ENCODE assay signal across 10 cellular contexts in the genomic region with DNA sequence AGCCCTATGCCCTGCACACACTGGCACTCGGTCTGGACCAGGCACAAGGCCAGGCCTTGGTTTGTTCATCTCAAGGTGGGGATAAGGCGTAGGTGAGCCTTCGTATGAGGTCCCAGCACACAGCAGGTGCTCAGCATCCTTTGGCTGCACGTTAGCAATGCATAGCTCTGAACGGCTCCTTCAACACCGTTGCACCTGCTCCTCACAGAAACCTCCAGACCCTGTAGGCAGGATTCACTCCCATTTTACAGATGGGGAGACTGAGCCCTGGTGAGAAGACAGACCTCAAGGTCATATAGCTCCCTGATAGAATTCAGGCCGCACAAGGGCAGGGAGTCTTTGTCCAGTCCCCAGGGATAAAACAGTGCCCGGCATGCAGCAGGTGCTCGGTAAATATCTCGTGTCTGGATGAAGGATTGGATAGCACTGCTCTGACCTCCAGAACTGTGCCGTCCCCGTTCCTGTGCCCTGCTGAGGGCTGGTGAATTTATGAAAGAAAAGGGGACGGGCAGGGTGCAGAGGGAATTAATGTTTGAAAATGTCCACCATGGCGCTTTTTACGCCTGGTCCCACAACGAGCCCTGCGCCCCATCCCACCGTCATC. TPM values are rescaled to one million over a fixed set of nuclear protein-coding genes. Genes with fewer than 3 reads are reported as not detected.
DNase-seq lines count a peak whose midpoint lies in the region; ATAC-seq and TF ChIP-seq lines count a peak whose summit lies in the region.
"Had no signal": no experiment of that assay in that cellular context is flagged by ENCODE, and none has a peak within 500 bp of the region (broad histone marks: within the 10 kb centered on the region; RNA-seq: fewer than 3 reads in every experiment).

No MANE protein-coding gene starts in this region.

- H3K9me3 ChIP-seq in HUES48 (ENCODE audit: control insufficient read depth, insufficient read depth, low read length) (no peaks in the 10 kb centered on the region), left lung (no peaks in the 10 kb centered on the region)

- TF ChIP-seq POLR2A in lower leg skin (IDR thresholded peaks at IDR 0.05): no peak

- H3K4me1 ChIP-seq in HUES48 (ENCODE audit: control insufficient read depth, insufficient read depth, low read length): peaks cover 15% of the 10 kb centered on the region; the same call in 1 of the 2 replicates
- H3K4me1 ChIP-seq in left lung: peaks cover 0 to 10% of the 10 kb centered on the region in 2 donors

- no peak overlapping the region for H3K27ac ChIP-seq in HUES48 (ENCODE audit: low read depth, low read length)
- no peak overlapping the region for H3K27ac ChIP-seq in left lung

- no peak for ATAC-seq in stimulated activated naive B cell treated with anti-CD40 and anti-IgM and Interleukin-4, amounts not matched to agents 10 μg/mL and 1 μg/mL and 100 μg/mL, for 72 hours (replicated peaks)
- ATAC-seq in left lung (no peak), HG02759 (IDR thresholded peaks at IDR 0.05; ENCODE audit: unreplicated experiment) (no peak)
- no peak for ATAC-seq in activated CD4-positive, CD25-positive, alpha-beta regulatory T cell treated with anti-CD3 and anti-CD28 coated beads, Interleukin-2, amount 50 U/mL, for 24 hours

- H3K27me3 ChIP-seq in HUES48 (ENCODE audit: control insufficient read depth, insufficient read depth, low read length) (peaks cover 60% of the 10 kb centered on the region), left lung (peaks cover 30 to 90% of the 10 kb centered on the region in 2 donors)

- H3K9me3 Mint-ChIP-seq in stimulated activated naive B cell treated with anti-CD40 and anti-IgM and Interleukin-4, amounts not matched to agents 10 μg/mL and 1 μg/mL and 100 μg/mL, for 72 hours: peaks cover 0 to 3% of the 10 kb centered on the region in 2 donors
- H3K9me3 Mint-ChIP-seq: dendritic cell treated with granulocyte-macrophage colony-stimulating factor and Interleukin-4, amounts not matched to agents 40 ng/mL and 50 ng/mL, for 4 days had no signal

- intact Hi-C loops in lower leg skin (cut with DNase I; ENCODE audit: low total_unique reads) (no loop called here), left lung (cut with DNase I) (no loop called here)

- H3K4me1 Mint-ChIP-seq in stimulated activated naive B cell treated with anti-CD40 and anti-IgM and Interleukin-4, amounts not matched to agents 10 μg/mL and 1 μg/mL and 100 μg/mL, for 72 hours: peaks cover 0 to 3% of the 10 kb centered on the region in 2 donors

- peaks cover 60 to 61% of the 10 kb centered on the region in 2 donors for H3K27me3 Mint-ChIP-seq in stimulated activated naive B cell treated with anti-CD40 and anti-IgM and Interleukin-4, amounts not matched to agents 10 μg/mL and 1 μg/mL and 100 μg/mL, for 72 hours

- no peaks in the 10 kb centered on the region for H3K36me3 Mint-ChIP-seq in stimulated activated naive B cell treated with anti-CD40 and anti-IgM and Interleukin-4, amounts not matched to agents 10 μg/mL and 1 μg/mL and 100 μg/mL, for 72 hours

- 60 to 66% methylated on average over 18 of the region's 18 CpGs for WGBS in lower leg skin, 2 donors

- TF ChIP-seq CTCF in cardiac fibroblast (IDR thresholded peaks at IDR 0.05; ENCODE audit: low read depth, low read length) (no peak), lower leg skin (IDR thresholded peaks at IDR 0.05) (no peak), left lung (IDR thresholded peaks at IDR 0.05) (no peak)

- H3K4me3 ChIP-seq in HUES48 (ENCODE audit: low read depth, low read length) (peak overlapping the region; percentile 70), cardiac fibroblast (replicated peaks in 1 of 2; ENCODE audit: low read depth in 2 of 2, low read length in 2 of 2) (peak overlapping the region; percentile 26 to 39), lower leg skin (ENCODE audit: low read depth, poor library complexity, severe bottlenecking) (no peak overlapping the region), left lung (peak overlapping the region in 1 of 2 donors; percentile 17)

- H3K36me3 ChIP-seq in HUES48 (ENCODE audit: control insufficient read depth, insufficient read depth, low read length) (no peaks in the 10 kb centered on the region), left lung (no peaks in the 10 kb centered on the region)

- 0 out of 2 replicates have a peak overlapping the region, but pooled peaks have one; percentile 34 for H3K9ac ChIP-seq in HUES48 (ENCODE audit: low read depth, low read length)

- peak overlapping the region in 1 of 2 donors; percentile 18 for H3K4me3 Mint-ChIP-seq in stimulated activated naive B cell treated with anti-CD40 and anti-IgM and Interleukin-4, amounts not matched to agents 10 μg/mL and 1 μg/mL and 100 μg/mL, for 72 hours
- H3K4me3 Mint-ChIP-seq: dendritic cell treated with granulocyte-macrophage colony-stimulating factor and Interleukin-4, amounts not matched to agents 40 ng/mL and 50 ng/mL, for 4 days had no signal

- DNase-seq in cardiac fibroblast (ENCODE audit: low read depth in 2 of 2) (no peak), lower leg skin (ENCODE audit: low spot score in 2 of 2) (peak; percentile 8 to 50), left lung (no peak), SIG-M5 (lab: John Stamatoyannopoulos, UW) (no peak)
- DNase-seq in stimulated activated naive B cell treated with anti-CD40 and anti-IgM and Interleukin-4, amounts not matched to agents 10 μg/mL and 1 μg/mL and 100 μg/mL, for 72 hours: no peak
- DNase-seq: NCI-H524 treated with DMSO at 0.1 percent for 48 hours had no signal

- H3K27ac Mint-ChIP-seq in stimulated activated naive B cell treated with anti-CD40 and anti-IgM and Interleukin-4, amounts not matched to agents 10 μg/mL and 1 μg/mL and 100 μg/mL, for 72 hours: peak overlapping the region; percentile 37
- H3K27ac Mint-ChIP-seq: dendritic cell treated with granulocyte-macrophage colony-stimulating factor and Interleukin-4, amounts not matched to agents 40 ng/mL and 50 ng/mL, for 4 days had no signal

RNA-seq across cellular contexts. Expression of gene PPP2R2C, which starts 2.4 kb away (rescaled TPM):
- total RNA-seq in lower leg skin (10 to 100 TPM; 50.7 to 81.3 (median 62.0) TPM), left lung (under 1 TPM in 1 of 2 donors, not detected in 1; 0.35 TPM)

Comparison
In these comparisons a context has a peak if more than half of its experiments do, and no peak if none do; other contexts are left out.
1. DNase-seq: peak in lower leg skin (2 of 2); none in cardiac fibroblast (0 of 2), stimulated activated naive B cell treated with anti-CD40 and anti-IgM and Interleukin-4, amounts not matched to agents 10 μg/mL and 1 μg/mL and 100 μg/mL, for 72 hours (single experiment), left lung (0 of 2) and SIG-M5 (single experiment).
2. RNA of gene PPP2R2C, which starts 2.4 kb away (total RNA-seq): 50.7 to 81.3 TPM in lower leg skin; 0.35 TPM in left lung; every median in the first group is over 10 times any median in the second.